Comparison of ENCODE assay signal across 26 cellular contexts in the genomic region with DNA sequence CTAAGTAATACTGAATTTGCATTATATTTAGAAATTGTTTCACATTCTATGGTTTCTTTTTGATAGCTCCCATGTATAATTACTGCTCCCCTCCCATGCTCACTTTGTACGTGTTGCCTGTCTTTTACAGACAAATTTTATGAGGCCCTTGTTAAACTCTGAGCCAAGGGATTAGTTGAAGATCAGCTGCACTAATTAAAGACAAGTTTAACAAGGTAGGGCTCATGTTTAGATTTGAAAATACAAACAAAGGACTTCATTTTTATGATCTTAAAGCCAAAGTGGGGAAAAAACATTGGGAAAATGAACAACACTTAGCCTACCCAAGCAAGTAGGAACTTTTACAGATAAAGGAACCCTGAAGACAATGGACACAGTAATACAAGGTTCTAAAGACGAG. TPM values are rescaled to one million over a fixed set of nuclear protein-coding genes. Genes with fewer than 3 reads are reported as not detected.
DNase-seq lines count a peak whose midpoint lies in the region; ATAC-seq, FAIRE-seq and TF ChIP-seq lines count a peak whose summit lies in the region.
"Had no signal": no experiment of that assay in that cellular context is flagged by ENCODE, and none has a peak within 500 bp of the region (broad histone marks: within the 10 kb centered on the region; RNA-seq: fewer than 3 reads in every experiment).

No MANE protein-coding gene starts in this region.

- H3K9me3 Mint-ChIP-seq in neural progenitor cell, result peaks cover 3% of the 10 kb centered on the region
- H3K9me3 Mint-ChIP-seq: activated CD4-positive, alpha-beta T cell treated with anti-CD3 and anti-CD28 coated beads, Interleukin-2, amount 10 ng/mL, durations not matched to agents 7 days and 5 days had no signal

- H3K27ac ChIP-seq in neural progenitor cell, result no peak overlapping the region
- H3K27ac ChIP-seq in transverse colon, result peak overlapping the region; percentile 50 to 65 (median 57)
- H3K27ac ChIP-seq: neutrophil had no signal

- H3K4me1 Mint-ChIP-seq in neural progenitor cell, result peaks cover 25% of the 10 kb centered on the region
- H3K4me1 Mint-ChIP-seq: activated CD4-positive, alpha-beta T cell treated with anti-CD3 and anti-CD28 coated beads, Interleukin-2, amount 10 ng/mL, durations not matched to agents 7 days and 5 days; activated naive CD8-positive, alpha-beta T cell treated with anti-CD3 and anti-CD28 coated beads, Interleukin-2, amount 50 U/mL, for 24 hours had no signal

- H3K4me1 ChIP-seq in neural progenitor cell, result peaks cover 40% of the 10 kb centered on the region
- H3K4me1 ChIP-seq in transverse colon, result no peaks in the 10 kb centered on the region
- H3K4me1 ChIP-seq: prostate gland had no signal

- H3F3A ChIP-seq in neural progenitor cell (ENCODE audit: low read depth), result peaks cover 8% of the 10 kb centered on the region

- H3K27me3 ChIP-seq in neural progenitor cell, result no peaks in the 10 kb centered on the region
- H3K27me3 ChIP-seq in transverse colon, result no peaks in the 10 kb centered on the region
- H3K27me3 ChIP-seq: neutrophil had no signal

- DNase-seq in LNCaP clone FGC (ENCODE audit: low read depth) (peak; percentile 96), neural progenitor cell (ENCODE audit: low spot score) (no peak), transverse colon (no peak)
- no peak for DNase-seq in stimulated activated naive CD4-positive, alpha-beta T cell (lab: John Stamatoyannopoulos, UW)
- no peak for DNase-seq in central memory CD4-positive, alpha-beta T cell
- DNase-seq: activated CD4-positive, alpha-beta T cell treated with anti-CD3 and anti-CD28 coated beads, Interleukin-2, amount 10 ng/mL, durations not matched to agents 7 days and 5 days; activated gamma-delta T cell treated with Interleukin-2 at 50 U/mL for 16 hours; activated naive CD8-positive, alpha-beta T cell treated with anti-CD3 and anti-CD28 coated beads, Interleukin-2, amount 50 U/mL, for 24 hours; activated T-cell treated with anti-CD3 and anti-CD28 coated beads, Interleukin-2, amount 50 U/mL, for 24 hours; cerebellar nuclear complex; Kasumi-1; MV-4-11; NCI-H1436 treated with DMSO at 0.1 percent for 48 hours; NCI-H2107; NK-92 treated with Interleukin-12 subunit alpha and Interleukin-12 subunit beta, amount 100 ng/mL, for 24 hours; SHP77; stimulated activated CD4-positive, alpha-beta T cell treated with anti-CD3 and anti-CD28 coated beads, Interleukin-2, amount 100 ng/mL, for 24 hours had no signal

- peak; percentile 90 for FAIRE-seq in endometrium (lab: Jason Lieb, UNC)
- FAIRE-seq: endothelial cell of umbilical vein, keratinocyte had no signal

- no peak for TF ChIP-seq CTCF in LNCaP clone FGC (IDR thresholded peaks at IDR 0.05; ENCODE audit: control insufficient read depth, extremely low read depth, insufficient read depth)
- no peak for TF ChIP-seq CTCF in neural progenitor cell (IDR thresholded peaks at IDR 0.05)
- TF ChIP-seq CTCF in transverse colon (IDR thresholded peaks at IDR 0.05), result no peak

- peaks cover 4% of the 10 kb centered on the region for H3K36me3 Mint-ChIP-seq in neural progenitor cell
- H3K36me3 Mint-ChIP-seq: WTC11 had no signal

- TF ChIP-seq EP300 in transverse colon (IDR thresholded peaks at IDR 0.05; ENCODE audit: low read depth), result no peak

- no peak overlapping the region for H3K9ac ChIP-seq in neural progenitor cell

- H3K9me3 ChIP-seq in neural progenitor cell (ENCODE audit: low read depth) (no peaks in the 10 kb centered on the region), transverse colon (no peaks in the 10 kb centered on the region)
- H3K9me3 ChIP-seq: neutrophil, prostate gland had no signal

- H3K36me3 ChIP-seq in neural progenitor cell (no peaks in the 10 kb centered on the region), transverse colon (no peaks in the 10 kb centered on the region)
- H3K36me3 ChIP-seq: neutrophil, prostate gland had no signal

- H3K4me3 ChIP-seq in LNCaP clone FGC (ENCODE audit: low read depth, low read length), result peak overlapping the region; percentile 22; the same call in 1 of the 2 replicates
- H3K4me3 ChIP-seq in neural progenitor cell, result no peak overlapping the region
- peak overlapping the region in 1 of 4 donors; percentile 10 for H3K4me3 ChIP-seq in transverse colon
- H3K4me3 ChIP-seq: lung, prostate gland had no signal

- no peak for TF ChIP-seq POLR2A in transverse colon (IDR thresholded peaks at IDR 0.05)

- intact Hi-C loops in transverse colon (cut with DNase I; ENCODE audit: low total_unique reads), result no loop called here

- no peaks in the 10 kb centered on the region for H4K20me1 ChIP-seq in neural progenitor cell (ENCODE audit: low read depth)

- H3K27ac Mint-ChIP-seq in neural progenitor cell, result no peak overlapping the region
- H3K27ac Mint-ChIP-seq: activated CD4-positive, alpha-beta T cell treated with anti-CD3 and anti-CD28 coated beads, Interleukin-2, amount 10 ng/mL, durations not matched to agents 7 days and 5 days; activated naive CD8-positive, alpha-beta T cell treated with anti-CD3 and anti-CD28 coated beads, Interleukin-2, amount 50 U/mL, for 24 hours; activated T-cell treated with anti-CD3 and anti-CD28 coated beads, Interleukin-2, amount 50 U/mL, for 24 hours had no signal

- H3K4me3 Mint-ChIP-seq in neural progenitor cell, result no peak overlapping the region
- H3K4me3 Mint-ChIP-seq: activated CD4-positive, alpha-beta T cell treated with anti-CD3 and anti-CD28 coated beads, Interleukin-2, amount 10 ng/mL, durations not matched to agents 7 days and 5 days; activated naive CD8-positive, alpha-beta T cell treated with anti-CD3 and anti-CD28 coated beads, Interleukin-2, amount 50 U/mL, for 24 hours; activated T-cell treated with anti-CD3 and anti-CD28 coated beads, Interleukin-2, amount 50 U/mL, for 24 hours; WTC11 had no signal

- in situ Hi-C loops in transverse colon (cut with MboI; ENCODE audit: low pct_ligation_motif_present in 1 of 4, low pct_unique_long_range_greater_than_20kb in 1 of 4, low sequenced_read_pairs in 3 of 4), result no loop called here

- H3K27me3 Mint-ChIP-seq in neural progenitor cell (ENCODE audit: insufficient read depth, low read depth), result peaks cover 2% of the 10 kb centered on the region
- H3K27me3 Mint-ChIP-seq: activated CD4-positive, alpha-beta T cell treated with anti-CD3 and anti-CD28 coated beads, Interleukin-2, amount 10 ng/mL, durations not matched to agents 7 days and 5 days; activated naive CD8-positive, alpha-beta T cell treated with anti-CD3 and anti-CD28 coated beads, Interleukin-2, amount 50 U/mL, for 24 hours; activated T-cell treated with anti-CD3 and anti-CD28 coated beads, Interleukin-2, amount 50 U/mL, for 24 hours had no signal

- no peak for ATAC-seq in HG02870 (IDR thresholded peaks at IDR 0.05; ENCODE audit: unreplicated experiment)
- ATAC-seq: activated naive CD8-positive, alpha-beta T cell treated with anti-CD3 and anti-CD28 coated beads, Interleukin-2, amount 50 U/mL, for 24 hours; HCT116 had no signal

- 26 to 60% methylated on average over 2 of the region's 2 CpGs for WGBS in transverse colon (ENCODE audit: low coverage in 1 of 2), 2 donors

- H3K79me2 ChIP-seq in neural progenitor cell (ENCODE audit: low read depth), result no peaks in the 10 kb centered on the region

- H3K4me2 ChIP-seq in neural progenitor cell, result peak overlapping the region; percentile 46

- no peak overlapping the region for H2AFZ ChIP-seq in neural progenitor cell (replicated peaks)

RNA-seq across cellular contexts. Expression of a gene that starts 46.2 kb away (rescaled TPM):
- total RNA-seq in neural progenitor cell (ENCODE audit: low replicate concordance) (19.1 and 25.7 TPM in 2 replicates), transverse colon (10 to 100 TPM in 1 of 4 donors, 1 to 10 TPM in 3; 1.1 to 26.3 (median 2.6) TPM)
- total RNA-seq: activated CD4-positive, alpha-beta T cell treated with anti-CD3 and anti-CD28 coated beads, Interleukin-2, amount 10 ng/mL, durations not matched to agents 7 days and 5 days had no signal
